ENCODE assay signal across 9 cellular contexts in the genomic region with DNA sequence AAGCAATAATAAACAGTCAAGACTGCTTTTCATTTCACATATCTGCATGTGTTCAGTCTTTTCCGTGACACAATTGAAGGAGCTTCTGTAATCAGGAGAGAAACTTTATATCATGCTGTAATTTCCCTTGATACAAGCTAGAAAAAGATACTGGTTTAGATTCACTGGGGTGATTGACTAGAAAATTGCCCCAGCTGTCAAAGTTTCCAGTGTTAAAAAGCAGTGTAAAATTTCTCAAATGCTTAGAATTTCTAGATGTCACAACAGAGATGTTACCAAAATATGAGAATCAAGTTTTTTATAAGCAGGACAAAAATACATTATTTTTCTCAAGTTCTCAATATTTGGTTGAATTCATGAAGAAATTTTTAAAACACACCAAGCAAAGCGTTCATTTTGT.
"Had no signal": no experiment of that assay in that cellular context is flagged by ENCODE, and none has a peak within 500 bp of the region (broad histone marks: within the 10 kb centered on the region; RNA-seq: fewer than 3 reads in every experiment).

No MANE protein-coding gene starts in this region.

- H3K4me2 ChIP-seq: GM23338 had no signal

- DNase-seq: GM23248, GOT3, H7, H9, HCEC 1CT, HFFc6 had no signal

- H3K9ac ChIP-seq: GM23248 had no signal

- H3K4me3 ChIP-seq: GM23248, GM23338, HAP-1 had no signal

- H3K36me3 ChIP-seq: HAP-1 had no signal

- H2AFZ ChIP-seq: GM23248, GM23338 had no signal

- H3K4me1 ChIP-seq: HAP-1 had no signal

- ATAC-seq: GM23338, HCT116 had no signal

- H3K9me3 ChIP-seq: HAP-1 had no signal

- H3K27ac ChIP-seq: GM23248 had no signal
